In genomic region chr2:148880636-148881035, GRCh38 we compare ENCODE assay signal across 18 cellular contexts. TPM values are rescaled to one million over a fixed set of nuclear protein-coding genes. Genes with fewer than 3 reads are reported as not detected.
A peak's percentile ranks its signal among the peaks of the same experiment; 100 is the strongest.
DNase-seq lines count a peak whose midpoint lies in the region; ATAC-seq and TF ChIP-seq lines count a peak whose summit lies in the region.
"Had no signal": no experiment of that assay in that cellular context is flagged by ENCODE, and none has a peak within 500 bp of the region (broad histone marks: within the 10 kb centered on the region; RNA-seq: fewer than 3 reads in every experiment).

No MANE protein-coding gene starts in this region.

- intact Hi-C loops in CD4-positive, alpha-beta memory T cell (cut with micrococcal nuclease): no loop called here
- intact Hi-C loops in PC-9 (cut with micrococcal nuclease; ENCODE audit: unreplicated experiment): no loop called here

- H2AFZ ChIP-seq in PC-9 (no peak overlapping the region), GM23338 (no peak overlapping the region)
- H2AFZ ChIP-seq: GM23248 had no signal

- CTCF ChIA-PET in CD4-positive, alpha-beta memory T cell (lab: Charles Lee; ENCODE audit: partially characterized antibody): interaction anchor here (1.2 kb wide), 1 partner anchor 10 kb away, joined by 3 read pairs; no protein-coding TSS in a partner anchor
- CTCF ChIA-PET in PC-9 (lab: Charles Lee): interaction anchor here (0.7 kb wide), 1 partner anchor 264 kb away, joined by 6 read pairs; no protein-coding TSS in a partner anchor

- H3K4me1 Mint-ChIP-seq in CD4-positive, alpha-beta memory T cell: peaks cover 6 to 31% (median 12%) of the 10 kb centered on the region in 4 donors
- peaks cover 0 to 22% of the 10 kb centered on the region in 2 donors for H3K4me1 Mint-ChIP-seq in effector memory CD8-positive, alpha-beta T cell (ENCODE audit: low read depth in 2 of 2)
- H3K4me1 Mint-ChIP-seq in glutamatergic neuron (ENCODE audit: low read depth, unreplicated experiment) (peaks cover 55% of the 10 kb centered on the region), GM23338 (peaks cover 17% of the 10 kb centered on the region)

- POLR2A ChIA-PET in CD4-positive, alpha-beta memory T cell (lab: Charles Lee; ENCODE audit: partially characterized antibody): interaction anchor here (1.0 kb wide), 1 partner anchor 8 kb away, joined by 3 read pairs; no protein-coding TSS in a partner anchor
- POLR2A ChIA-PET in PC-9 (lab: Charles Lee; ENCODE audit: unreplicated experiment): no interaction called here

- peak overlapping the region in 1 of 8 donors; percentile 37 for H3K4me3 Mint-ChIP-seq in CD4-positive, alpha-beta memory T cell
- no peak overlapping the region for H3K4me3 Mint-ChIP-seq in effector memory CD8-positive, alpha-beta T cell
- H3K4me3 Mint-ChIP-seq in glutamatergic neuron (ENCODE audit: unreplicated experiment) (peak overlapping the region; percentile 58), GM23338 (no peak overlapping the region)
- H3K4me3 Mint-ChIP-seq: B cell; CD4-positive, CD25-positive, alpha-beta regulatory T cell; HFFc6 had no signal

- H3K9me3 Mint-ChIP-seq in CD4-positive, alpha-beta memory T cell: peaks cover 0 to 4% (median 0%) of the 10 kb centered on the region in 8 donors
- H3K9me3 Mint-ChIP-seq in effector memory CD8-positive, alpha-beta T cell: no peaks in the 10 kb centered on the region
- H3K9me3 Mint-ChIP-seq in glutamatergic neuron (ENCODE audit: unreplicated experiment) (peaks cover 16% of the 10 kb centered on the region), GM23338 (peaks cover 12% of the 10 kb centered on the region; the same call in 2 of the 3 replicates)

- H3K9me2 ChIP-seq in PC-9 (ENCODE audit: insufficient read depth): no peaks in the 10 kb centered on the region
- H3K9me2 ChIP-seq in GM23338 (ENCODE audit: insufficient read depth): no peaks in the 10 kb centered on the region

- H3F3A ChIP-seq in PC-9 (ENCODE audit: insufficient read depth, low read depth): no peaks in the 10 kb centered on the region
- H3F3A ChIP-seq in GM23338 (replicated peaks; ENCODE audit: low read depth): peaks cover 2% of the 10 kb centered on the region; the same call in 1 of the 2 replicates

- peak in 3 of 5 donors; percentile 5 to 36 (median 16) for DNase-seq in CD4-positive, alpha-beta memory T cell
- peak in 1 of 3 experiments; percentile 14 for DNase-seq in effector memory CD8-positive, alpha-beta T cell
- DNase-seq in glutamatergic neuron (no peak), PC-9 (no peak), NCI-H510A (lab: John Stamatoyannopoulos, UW) (no peak), GM03348 (ENCODE audit: low spot score) (no peak), GM23338 (ENCODE audit: low spot score) (no peak)
- DNase-seq: CD4-positive, CD25-positive, alpha-beta regulatory T cell; DMS53; DND-41; GM23248; HFFc6 had no signal

- TF ChIP-seq CTCF in VCaP (conservative IDR thresholded peaks at IDR 0.05) (no peak), glutamatergic neuron (IDR thresholded peaks at IDR 0.05; ENCODE audit: partially characterized antibody, unreplicated experiment) (no peak), PC-9 (conservative IDR thresholded peaks at IDR 0.05) (no peak), GM23338 (conservative IDR thresholded peaks at IDR 0.05; ENCODE audit: low read depth in 2 of 2) (no peak)

- H3K36me3 ChIP-seq in CD4-positive, alpha-beta memory T cell (ENCODE audit: insufficient read depth, low read length): no peaks in the 10 kb centered on the region
- no peaks in the 10 kb centered on the region for H3K36me3 ChIP-seq in PC-9 (ENCODE audit: low read depth)
- 0 out of 2 replicates have a peak, but pooled peaks cover 4% of the 10 kb centered on the region for H3K36me3 ChIP-seq in GM23338 (ENCODE audit: insufficient read depth)
- H3K36me3 ChIP-seq: BLaER1 had no signal

- H3K4me3 ChIP-seq in CD4-positive, alpha-beta memory T cell (ENCODE audit: low read length in 2 of 2): no peak overlapping the region
- H3K4me3 ChIP-seq in PC-9 (no peak overlapping the region), GM23338 (no peak overlapping the region)
- H3K4me3 ChIP-seq: BLaER1, GM12878, GM23248, HAP-1 had no signal

- H3K4me2 ChIP-seq in PC-9 (no peak overlapping the region), GM23338 (no peak overlapping the region)
- H3K4me2 ChIP-seq: BLaER1 had no signal

- H3K27me3 Mint-ChIP-seq in CD4-positive, alpha-beta memory T cell: no peaks in the 10 kb centered on the region
- peaks cover 11 to 38% of the 10 kb centered on the region in 2 donors for H3K27me3 Mint-ChIP-seq in effector memory CD8-positive, alpha-beta T cell
- H3K27me3 Mint-ChIP-seq in glutamatergic neuron (ENCODE audit: unreplicated experiment) (peaks cover 22% of the 10 kb centered on the region), GM23338 (ENCODE audit: insufficient read depth, low read depth, poor library complexity) (peaks cover 7% of the 10 kb centered on the region)

- H3K27me3 ChIP-seq in CD4-positive, alpha-beta memory T cell (ENCODE audit: insufficient read depth, low read length): no peaks in the 10 kb centered on the region
- H3K27me3 ChIP-seq in PC-9 (ENCODE audit: insufficient read depth, low read depth): no peaks in the 10 kb centered on the region
- no peaks in the 10 kb centered on the region for H3K27me3 ChIP-seq in GM23338 (ENCODE audit: insufficient read depth)

- peak; percentile 67 for ATAC-seq in effector memory CD8-positive, alpha-beta T cell (replicated peaks)
- ATAC-seq in GM23338: no peak
- ATAC-seq: GM12878 had no signal

- H4K20me1 ChIP-seq in PC-9 (ENCODE audit: insufficient read depth) (no peaks in the 10 kb centered on the region), GM23338 (replicated peaks; ENCODE audit: insufficient read depth) (peaks cover 25% of the 10 kb centered on the region)

- H3K9me3 ChIP-seq in CD4-positive, alpha-beta memory T cell (ENCODE audit: control insufficient read depth in 1 of 2, low read length in 2 of 2): no peaks in the 10 kb centered on the region
- H3K9me3 ChIP-seq in PC-9 (ENCODE audit: insufficient read depth, low read depth): no peaks in the 10 kb centered on the region

- no TSS peak for BruUV-seq in PC-9 (replicated peaks; lab: Mats Ljungman, UMichigan)

- no peak overlapping the region for H3K27ac ChIP-seq in CD4-positive, alpha-beta memory T cell (ENCODE audit: low read depth, low read length)
- H3K27ac ChIP-seq in VCaP: peak overlapping the region; percentile 97; the same call in 1 of the 2 replicates
- H3K27ac ChIP-seq in PC-9: no peak overlapping the region
- no peak overlapping the region for H3K27ac ChIP-seq in GM23338 (ENCODE audit: low read depth)
- H3K27ac ChIP-seq: 22Rv1, BLaER1, GM23248 had no signal

- peaks cover 7% of the 10 kb centered on the region in 2 donors for H3K36me3 Mint-ChIP-seq in CD4-positive, alpha-beta memory T cell
- peaks cover 4% of the 10 kb centered on the region for H3K36me3 Mint-ChIP-seq in effector memory CD8-positive, alpha-beta T cell (ENCODE audit: insufficient read depth)
- H3K36me3 Mint-ChIP-seq in glutamatergic neuron (ENCODE audit: unreplicated experiment): no peaks in the 10 kb centered on the region
- peaks cover 24% of the 10 kb centered on the region for H3K36me3 Mint-ChIP-seq in GM23338 (ENCODE audit: low read depth)

- H3K4me1 ChIP-seq in CD4-positive, alpha-beta memory T cell (ENCODE audit: insufficient read depth, low read length): peaks cover 8% of the 10 kb centered on the region
- H3K4me1 ChIP-seq in PC-9 (replicated peaks; ENCODE audit: insufficient read depth): no peaks in the 10 kb centered on the region
- H3K4me1 ChIP-seq in GM23338 (ENCODE audit: insufficient read depth): peaks cover 12% of the 10 kb centered on the region
- H3K4me1 ChIP-seq: HAP-1 had no signal

- H3K27ac Mint-ChIP-seq in CD4-positive, alpha-beta memory T cell: peak overlapping the region in 3 of 7 donors; percentile 1 to 56 (median 46)
- no peak overlapping the region for H3K27ac Mint-ChIP-seq in effector memory CD8-positive, alpha-beta T cell
- peak overlapping the region; percentile 7 for H3K27ac Mint-ChIP-seq in glutamatergic neuron (ENCODE audit: unreplicated experiment)
- H3K27ac Mint-ChIP-seq in GM23338: no peak overlapping the region
- H3K27ac Mint-ChIP-seq: B cell; CD4-positive, CD25-positive, alpha-beta regulatory T cell; HFFc6 had no signal

- H3K79me2 ChIP-seq in PC-9 (ENCODE audit: low read depth) (no peaks in the 10 kb centered on the region), GM23338 (replicated peaks; ENCODE audit: insufficient read depth) (peaks cover 16% of the 10 kb centered on the region)

TF ChIP-seq in GM23338, 12 proteins besides CTCF, POLR2A, EP300 and RAD21 (continues in another document):
- TF ChIP-seq ZNF114 (CRISPR knock-in tag; IDR thresholded peaks at IDR 0.05) (no peak), STAT1 (IDR thresholded peaks at IDR 0.05; ENCODE audit: unreplicated experiment) (no peak), EZH2phosphoT487 (IDR thresholded peaks at IDR 0.05; ENCODE audit: unreplicated experiment) (no peak), NANOG (IDR thresholded peaks at IDR 0.05; ENCODE audit: borderline replicate concordance) (no peak), POLR2AphosphoS5 (IDR thresholded peaks at IDR 0.05; ENCODE audit: low read depth) (no peak), ETS1 (IDR thresholded peaks at IDR 0.05) (no peak)

RNA-seq across cellular contexts. Expression of gene KIF5C, which starts 5.6 kb away (rescaled TPM):
- total RNA-seq in CD4-positive, alpha-beta memory T cell: 10 to 100 TPM; 21.1 to 21.3 TPM
- polyA plus RNA-seq in CD4-positive, alpha-beta memory T cell: 1 to 10 TPM; 3.0 to 5.4 TPM
- total RNA-seq in glutamatergic neuron (ENCODE audit: unreplicated experiment): 673 TPM
- total RNA-seq in PC-9 (2021): 0.07 and 0.23 TPM in 2 replicates
- 46.5 and 49.1 TPM in 2 replicates for total RNA-seq in GM23338 (2014; rRNA removed; shearing (Covaris generic))
- polyA plus RNA-seq in GM23338 (2016; fragmentation: Nextera tagmentation; extraction: Ambion mirVana): 37.8 and 45.0 TPM in 2 replicates

Comparison
In these comparisons a context has a peak if more than half of its experiments do, and no peak if none do; other contexts are left out.
1. DNase-seq: peak in CD4-positive, alpha-beta memory T cell (3 of 5); none in glutamatergic neuron (single experiment), PC-9 (0 of 2), NCI-H510A (single experiment), GM03348 (single experiment) and GM23338 (single experiment).
2. RNA of gene KIF5C, which starts 5.6 kb away (total RNA-seq): 673 TPM in glutamatergic neuron (single experiment), 46.5 to 49.1 TPM in GM23338 and 21.1 to 21.3 TPM in CD4-positive, alpha-beta memory T cell; 0.07 to 0.23 TPM in PC-9; every median in the first group is over 10 times any median in the second.